In the genomic region with DNA sequence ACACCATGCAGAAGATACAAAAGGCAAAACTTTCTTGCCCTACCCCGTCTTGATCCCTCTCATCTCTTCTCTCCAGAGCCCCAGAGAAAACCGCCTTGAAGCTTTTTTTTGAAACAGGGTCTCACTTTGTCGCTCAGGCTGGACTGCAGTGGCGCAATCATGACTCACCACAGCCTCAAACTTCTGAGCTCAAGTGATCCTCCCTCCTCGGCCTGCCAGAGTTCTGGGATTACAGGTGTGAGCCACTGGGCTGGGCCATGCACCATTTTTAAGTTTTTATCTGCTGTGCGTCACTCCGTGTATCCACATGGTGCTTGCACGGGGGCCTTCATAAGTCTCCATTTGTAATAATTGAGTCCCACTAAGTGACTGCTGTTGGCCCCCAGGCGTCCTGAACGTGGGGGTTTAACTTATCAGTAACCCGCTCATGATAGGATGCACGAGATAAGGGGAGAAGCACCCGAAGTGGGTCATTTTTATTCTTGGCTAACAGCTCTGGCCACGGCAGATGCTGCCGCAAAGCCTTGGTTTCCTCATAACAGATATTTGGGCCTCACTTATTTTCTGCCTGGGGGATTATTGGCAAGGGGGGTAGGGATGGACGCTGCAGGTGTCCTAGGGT, we compare ENCODE assay signal across 20 cellular contexts. TPM values are rescaled to one million over a fixed set of nuclear protein-coding genes. Genes with fewer than 3 reads are reported as not detected.
A peak's percentile ranks its signal among the peaks of the same experiment; 100 is the strongest.
DNase-seq lines count a peak whose midpoint lies in the region; ATAC-seq and TF ChIP-seq lines count a peak whose summit lies in the region.
"Had no signal": no experiment of that assay in that cellular context is flagged by ENCODE, and none has a peak within 500 bp of the region (broad histone marks: within the 10 kb centered on the region; RNA-seq: fewer than 3 reads in every experiment).

No MANE protein-coding gene starts in this region.

- H3K23ac ChIP-seq in mesenchymal stem cell (ENCODE audit: low read length in 2 of 2) = no peak overlapping the region

- no peak overlapping the region for H3K27ac ChIP-seq in mesenchymal stem cell (ENCODE audit: low read length, poor library complexity, severe bottlenecking)
- H3K27ac ChIP-seq: lower lobe of right lung had no signal

- no peak overlapping the region for H3K4me3 ChIP-seq in mesenchymal stem cell (ENCODE audit: insufficient read depth in 1 of 2, low read depth in 1 of 2, low read length in 2 of 2)
- H3K4me3 ChIP-seq: lower lobe of right lung had no signal

- CTCF ChIA-PET in HEK293T (lab: Yijun Ruan, JAX) = no interaction called here

- ATAC-seq in GM21825 (IDR thresholded peaks at IDR 0.05; ENCODE audit: unreplicated experiment) = no peak
- ATAC-seq: activated CD4-positive, CD25-positive, alpha-beta regulatory T cell treated with anti-CD3 and anti-CD28 coated beads, Interleukin-2, amount 50 U/mL, for 24 hours; natural killer cell; T-cell had no signal

- no peak overlapping the region for H3K9ac ChIP-seq in mesenchymal stem cell (ENCODE audit: low read length)

- no peak overlapping the region for H2AK5ac ChIP-seq in mesenchymal stem cell (ENCODE audit: low read length, severe bottlenecking)

- H2BK12ac ChIP-seq in mesenchymal stem cell (ENCODE audit: low read length in 2 of 2) = no peak overlapping the region

- no peak overlapping the region for H2BK5ac ChIP-seq in mesenchymal stem cell (ENCODE audit: low read depth, low read length, poor library complexity, severe bottlenecking)

- no peak overlapping the region for H2AFZ ChIP-seq in mesenchymal stem cell (ENCODE audit: low read depth, low read length)

- H3K4ac ChIP-seq in mesenchymal stem cell (ENCODE audit: low read depth in 1 of 2, low read length in 2 of 2) = no peak overlapping the region

- H3K27me3 ChIP-seq in mesenchymal stem cell (ENCODE audit: control insufficient read depth in 1 of 2, insufficient read depth in 1 of 2, low read length in 2 of 2) = peaks cover 7 to 47% of the 10 kb centered on the region in 2 experiments

- no peaks in the 10 kb centered on the region for H3K36me3 ChIP-seq in mesenchymal stem cell (ENCODE audit: control insufficient read depth in 1 of 2, insufficient read depth in 2 of 2, low read depth in 1 of 2, low read length in 2 of 2)
- H3K36me3 ChIP-seq: lower lobe of right lung had no signal

- H3K14ac ChIP-seq in mesenchymal stem cell (ENCODE audit: low read length in 2 of 2) = no peak overlapping the region

- no peaks in the 10 kb centered on the region for H3K9me3 ChIP-seq in mesenchymal stem cell (ENCODE audit: control insufficient read depth, low read length)
- H3K9me3 ChIP-seq: lower lobe of right lung had no signal

- POLR2A ChIA-PET in HEK293T (lab: Yijun Ruan, JAX) = no interaction called here

- H2BK120ac ChIP-seq in mesenchymal stem cell (ENCODE audit: low read depth, low read length) = no peak overlapping the region

- no peak overlapping the region for H3K4me2 ChIP-seq in mesenchymal stem cell (ENCODE audit: low read length, poor library complexity, severe bottlenecking)

- H3K4me1 ChIP-seq in mesenchymal stem cell (ENCODE audit: control insufficient read depth, insufficient read depth, low read depth, low read length) = peaks cover 1% of the 10 kb centered on the region
- H3K4me1 ChIP-seq: lower lobe of right lung had no signal

- no peak overlapping the region for H3K18ac ChIP-seq in mesenchymal stem cell (ENCODE audit: low read depth in 1 of 2, low read length in 2 of 2)

- DNase-seq in ELF-1 (ENCODE audit: low read depth, low spot score) = peak; percentile 27
- DNase-seq in NOMO-1 treated with DMSO at 0.1 percent for 48 hours (lab: John Stamatoyannopoulos, UW; ENCODE audit: unreplicated experiment) = peak; percentile 60
- DNase-seq in astrocyte of the hippocampus (ENCODE audit: low read depth, low spot score) = peak; percentile 6
- peak; percentile 66 for DNase-seq in mesenchymal stem cell
- no peak for DNase-seq in stimulated activated CD4-positive, alpha-beta T cell treated with anti-CD3 and anti-CD28 coated beads, Interleukin-12 subunit alpha, Interleukin-12 subunit beta, amount 100 ng/mL, for 4 hours
- no peak for DNase-seq in ecto neural progenitor cell (ENCODE audit: low spot score)
- DNase-seq in HEK293T (ENCODE audit: extremely low spot score) = no peak
- DNase-seq: activated naive CD4-positive, alpha-beta T cell treated with anti-CD3 and anti-CD28 coated beads, Interleukin-2, amount 50 U/mL, for 16 hours; central memory CD4-positive, alpha-beta T cell; H9; lower lobe of right lung; natural killer cell; NCI-H1930; NK-92 treated with Interleukin-12 subunit alpha and Interleukin-12 subunit beta, amount 100 ng/mL, for 24 hours; stimulated activated CD4-positive, alpha-beta T cell treated with anti-CD3 and anti-CD28 coated beads, Interleukin-1b, Interleukin-23, amount 100 ng/mL, for 48 hours; stimulated activated CD8-positive, alpha-beta memory T cell treated with anti-CD3 and anti-CD28 coated beads, Interleukin-4, amount 100 ng/mL, for 48 hours; T-cell had no signal

- H3K79me1 ChIP-seq in mesenchymal stem cell (replicated peaks; ENCODE audit: low read length, poor library complexity, severe bottlenecking) = no peaks in the 10 kb centered on the region

- no peak overlapping the region for H4K8ac ChIP-seq in mesenchymal stem cell (ENCODE audit: low read length)

- no peak overlapping the region for H2BK15ac ChIP-seq in mesenchymal stem cell (ENCODE audit: low read depth, poor library complexity, severe bottlenecking)

- no peak overlapping the region for H4K91ac ChIP-seq in mesenchymal stem cell (ENCODE audit: low read length)

- WGBS in mesenchymal stem cell = 79% methylated on average over 16 of the region's 16 CpGs

TF ChIP-seq in HEK293T, 16 proteins besides CTCF, POLR2A, EP300 and RAD21:
- TF ChIP-seq FOXM1 (IDR thresholded peaks at IDR 0.05; ENCODE audit: borderline replicate concordance) (no peak), L3MBTL2 (conservative IDR thresholded peaks at IDR 0.05) (no peak), LEF1 (IDR thresholded peaks at IDR 0.05; ENCODE audit: borderline replicate concordance) (no peak), ELF4 (IDR thresholded peaks at IDR 0.05) (no peak), FOXK2 (IDR thresholded peaks at IDR 0.05) (no peak), CTBP1 (IDR thresholded peaks at IDR 0.05; ENCODE audit: borderline replicate concordance) (no peak), NFRKB (IDR thresholded peaks at IDR 0.05) (no peak), SP1 (IDR thresholded peaks at IDR 0.05) (no peak), HDGF (IDR thresholded peaks at IDR 0.05; ENCODE audit: borderline replicate concordance) (no peak), ARNT (IDR thresholded peaks at IDR 0.05) (no peak), SUZ12 (IDR thresholded peaks at IDR 0.05) (no peak), TARDBP (IDR thresholded peaks at IDR 0.05) (no peak), ZNF384 (IDR thresholded peaks at IDR 0.05) (no peak), FOXA1 (IDR thresholded peaks at IDR 0.05) (no peak), BHLHE40 (IDR thresholded peaks at IDR 0.05; ENCODE audit: borderline replicate concordance) (no peak)
- TF ChIP-seq, protein P1, sequence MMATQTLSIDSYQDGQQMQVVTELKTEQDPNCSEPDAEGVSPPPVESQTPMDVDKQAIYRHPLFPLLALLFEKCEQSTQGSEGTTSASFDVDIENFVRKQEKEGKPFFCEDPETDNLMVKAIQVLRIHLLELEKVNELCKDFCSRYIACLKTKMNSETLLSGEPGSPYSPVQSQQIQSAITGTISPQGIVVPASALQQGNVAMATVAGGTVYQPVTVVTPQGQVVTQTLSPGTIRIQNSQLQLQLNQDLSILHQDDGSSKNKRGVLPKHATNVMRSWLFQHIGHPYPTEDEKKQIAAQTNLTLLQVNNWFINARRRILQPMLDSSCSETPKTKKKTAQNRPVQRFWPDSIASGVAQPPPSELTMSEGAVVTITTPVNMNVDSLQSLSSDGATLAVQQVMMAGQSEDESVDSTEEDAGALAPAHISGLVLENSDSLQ (IDR thresholded peaks at IDR 0.05) = no peak

RNA-seq across cellular contexts. Expression of a gene that starts 8.6 kb away (rescaled TPM):
- polyA plus RNA-seq in mesenchymal stem cell (2013, experiment 1 of 2) = 0.06 TPM
- 0.01 TPM for polyA plus RNA-seq in mesenchymal stem cell (2013, experiment 2 of 2)
- polyA plus RNA-seq: BJ had no signal

Comparison
In these comparisons a context has a peak if more than half of its experiments do, and no peak if none do; other contexts are left out.
1. DNase-seq: peak in ELF-1 (single experiment), NOMO-1 treated with DMSO at 0.1 percent for 48 hours (single experiment), astrocyte of the hippocampus (single experiment) and mesenchymal stem cell (single experiment); none in stimulated activated CD4-positive, alpha-beta T cell treated with anti-CD3 and anti-CD28 coated beads, Interleukin-12 subunit alpha, Interleukin-12 subunit beta, amount 100 ng/mL, for 4 hours (single experiment), ecto neural progenitor cell (single experiment) and HEK293T (single experiment).